Comparison of ENCODE assay signal across 30 cellular contexts in genomic region chr11:101009685-101010055, GRCh38.
"Had no signal": no experiment of that assay in that cellular context is flagged by ENCODE, and none has a peak within 500 bp of the region (broad histone marks: within the 10 kb centered on the region; RNA-seq: fewer than 3 reads in every experiment).

No MANE protein-coding gene starts in this region.

- H3K4me3 Mint-ChIP-seq: nephron; neural crest cell; stimulated activated effector memory CD8-positive, alpha-beta T cell treated with anti-CD3 and anti-CD28 coated beads, Interleukin-12 subunit alpha, Interleukin-12 subunit beta, amount 100 ng/mL, for 72 hours had no signal

- H3K4me3 ChIP-seq: heart left ventricle, left ventricle myocardium inferior, lung, mucosa of descending colon, pancreas, prostate gland, skin epidermis, stomach, suprapubic skin, thoracic aorta, tibial artery, upper lobe of right lung had no signal

- H3K27ac Mint-ChIP-seq: nephron; stimulated activated effector memory CD8-positive, alpha-beta T cell treated with anti-CD3 and anti-CD28 coated beads, Interleukin-12 subunit alpha, Interleukin-12 subunit beta, amount 100 ng/mL, for 72 hours had no signal

- H3K9me3 Mint-ChIP-seq: nephron, neural crest cell had no signal

- H3K27ac ChIP-seq: heart left ventricle, left ventricle myocardium inferior, pancreas, prostate gland, skin epidermis, stomach, suprapubic skin, thoracic aorta, tibial artery, upper lobe of right lung had no signal

- H3K27me3 ChIP-seq: heart left ventricle, pancreas, stomach, suprapubic skin, tibial artery, upper lobe of right lung had no signal

- H3K27me3 Mint-ChIP-seq: naive thymus-derived CD8-positive, alpha-beta T cell had no signal

- ATAC-seq: heart left ventricle; mucosa of descending colon; naive thymus-derived CD8-positive, alpha-beta T cell; pancreas; right cardiac atrium; sciatic nerve; stimulated activated effector memory CD8-positive, alpha-beta T cell treated with anti-CD3 and anti-CD28 coated beads, Interleukin-12 subunit alpha, Interleukin-12 subunit beta, amount 100 ng/mL, for 72 hours; stimulated activated naive CD8-positive, alpha-beta T cell treated with anti-CD3 and anti-CD28 coated beads, Interleukin-15, Interleukin-2, amounts not matched to agents 100 U/mL and 50 U/mL, for 24 hours had no signal

- H3K9me3 ChIP-seq: heart left ventricle, left ventricle myocardium inferior, mucosa of descending colon, pancreas, prostate gland, stomach, suprapubic skin, thoracic aorta, tibial artery, upper lobe of right lung had no signal

- H3K36me3 Mint-ChIP-seq: naive thymus-derived CD8-positive, alpha-beta T cell; stimulated activated effector memory CD8-positive, alpha-beta T cell treated with anti-CD3 and anti-CD28 coated beads, Interleukin-12 subunit alpha, Interleukin-12 subunit beta, amount 100 ng/mL, for 72 hours had no signal

- H3K4me1 ChIP-seq: left ventricle myocardium inferior, pancreas, prostate gland, stomach, suprapubic skin, tibial artery, upper lobe of right lung had no signal

- H3K4me1 Mint-ChIP-seq: nephron; neural crest cell; stimulated activated effector memory CD8-positive, alpha-beta T cell treated with anti-CD3 and anti-CD28 coated beads, Interleukin-12 subunit alpha, Interleukin-12 subunit beta, amount 100 ng/mL, for 72 hours had no signal

- H3K36me3 ChIP-seq: heart left ventricle, left ventricle myocardium inferior, pancreas, prostate gland, stomach, suprapubic skin, thoracic aorta, tibial artery, upper lobe of right lung had no signal

- DNase-seq: heart left ventricle; hypothalamus; islet precursor cell; left ventricle myocardium inferior; midbrain; mucosa of descending colon; naive thymus-derived CD8-positive, alpha-beta T cell; nucleus accumbens; pancreas; posterior cingulate gyrus; retina; right cardiac atrium; stimulated activated CD4-positive, alpha-beta T cell treated with anti-CD3 and anti-CD28 coated beads, Interleukin-12 subunit alpha, Interleukin-12 subunit beta, amount 100 ng/mL, for 4 hours; stimulated activated CD4-positive, alpha-beta T cell treated with anti-CD3 and anti-CD28 coated beads, Interleukin-15, amount 100 ng/mL, for 24 hours; stimulated activated CD4-positive, alpha-beta T cell treated with anti-CD3 and anti-CD28 coated beads, Interleukin-2, amount 100 ng/mL, for 24 hours; stimulated activated CD4-positive, alpha-beta T cell treated with anti-CD3 and anti-CD28 coated beads, Interleukin-4, amount 100 ng/mL, for 24 hours; stimulated activated naive CD8-positive, alpha-beta T cell treated with anti-CD3 and anti-CD28 coated beads, Interleukin-15, Interleukin-2, amounts not matched to agents 100 U/mL and 50 U/mL, for 24 hours; stomach; tibial artery; trophoblast cell; upper lobe of right lung had no signal
